Comparison of ENCODE assay signal across 2 cellular contexts in genomic region chr1:8011923-8012858, GRCh38.
TF ChIP-seq lines count a peak whose summit lies in the region.

No MANE protein-coding gene starts in this region.

TF ChIP-seq in IMR-90, 13 proteins besides CTCF, POLR2A, EP300 and RAD21:
- no peak for TF ChIP-seq CHD1 (IDR thresholded peaks at IDR 0.05; ENCODE audit: low read depth, low read length)
- no peak for TF ChIP-seq BHLHE40 (IDR thresholded peaks at IDR 0.05; ENCODE audit: low read depth, low read length)
- no peak for TF ChIP-seq MXI1 (IDR thresholded peaks at IDR 0.05; ENCODE audit: borderline replicate concordance, low read depth, low read length)
- TF ChIP-seq MAZ (IDR thresholded peaks at IDR 0.05; ENCODE audit: borderline replicate concordance, low read depth, low read length), result no peak
- no peak for TF ChIP-seq RFX5 (IDR thresholded peaks at IDR 0.05; ENCODE audit: low read depth, low read length)
- TF ChIP-seq ELK1 (IDR thresholded peaks at IDR 0.05; ENCODE audit: borderline replicate concordance, low read depth, low read length), result no peak
TF ChIP-seq in IMR-90: peak in this region for 0.

TF ChIP-seq in liver, 16 proteins besides CTCF, POLR2A, EP300 and RAD21:
- TF ChIP-seq FOXA1 (IDR thresholded peaks at IDR 0.05), result no peak
- peak in 1 of 2 donors; percentile 13 for TF ChIP-seq EGR1 (IDR thresholded peaks at IDR 0.05; ENCODE audit: low read depth in 2 of 2)
- TF ChIP-seq SP1 (IDR thresholded peaks at IDR 0.05), result no peak
- TF ChIP-seq JUND (IDR thresholded peaks at IDR 0.05), result peak in 1 of 2 donors; percentile 3
- no peak for TF ChIP-seq ZBTB33 (IDR thresholded peaks at IDR 0.05)
TF ChIP-seq in liver: peak in this region for 2.
